Comparison of ENCODE assay signal across 8 cellular contexts in the genomic region with DNA sequence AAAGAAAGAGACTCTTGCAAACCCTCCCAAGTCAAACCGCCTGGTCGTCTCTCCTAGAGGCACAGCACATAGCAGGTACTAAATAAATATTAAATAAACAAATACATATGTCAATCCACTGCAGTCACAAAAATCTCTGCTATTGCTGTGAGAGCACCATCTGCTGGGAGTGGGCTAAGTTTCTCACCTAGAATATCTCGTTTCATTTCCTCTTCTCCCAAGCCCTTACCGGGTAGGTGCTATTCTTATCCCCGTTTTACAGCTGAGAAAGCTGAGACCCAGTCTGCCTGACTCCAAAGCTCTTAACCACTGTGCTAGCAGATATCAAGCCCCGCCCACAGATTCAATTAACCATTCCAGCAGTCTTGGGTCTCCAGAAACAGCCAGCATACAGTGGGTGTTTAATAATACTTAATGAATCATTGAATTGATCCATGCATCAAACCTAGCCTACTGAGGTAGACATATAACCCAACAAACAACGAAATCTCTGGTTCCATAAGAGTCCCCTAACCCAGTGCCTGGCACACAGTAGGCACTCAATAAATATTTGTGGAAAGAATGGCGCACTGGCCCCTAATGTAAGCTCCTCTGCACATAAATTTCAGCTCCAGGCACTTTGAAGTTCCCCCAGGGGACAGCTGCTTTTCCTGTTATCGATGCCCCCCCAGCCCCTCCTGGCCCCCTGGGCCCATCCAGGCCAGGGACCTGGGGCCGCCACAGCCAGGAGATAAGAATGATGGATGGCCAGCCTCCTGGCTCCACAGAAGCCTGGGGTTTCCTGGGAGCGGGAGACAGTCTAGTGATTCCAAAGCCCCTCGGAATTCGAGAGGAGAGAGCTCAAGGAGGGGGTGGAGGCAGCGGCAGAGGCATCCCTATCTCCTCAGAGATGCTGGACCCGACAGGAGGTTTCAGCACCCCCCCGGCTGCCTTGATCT.
DNase-seq lines count a peak whose midpoint lies in the region; ATAC-seq and TF ChIP-seq lines count a peak whose summit lies in the region.
"Had no signal": no experiment of that assay in that cellular context is flagged by ENCODE, and none has a peak within 500 bp of the region (broad histone marks: within the 10 kb centered on the region; RNA-seq: fewer than 3 reads in every experiment).

No MANE protein-coding gene starts in this region.

- H3K4me1 Mint-ChIP-seq in stimulated activated effector memory CD8-positive, alpha-beta T cell treated with anti-CD3 and anti-CD28 coated beads, Interleukin-12 subunit alpha, Interleukin-12 subunit beta, amount 100 ng/mL, for 72 hours, result no peaks in the 10 kb centered on the region

- H2AFZ ChIP-seq in neuronal stem cell (ENCODE audit: low read length), result no peak overlapping the region

- no CpG with 5 or more reads among the region's 16 CpGs for WGBS in neuronal stem cell (ENCODE audit: extremely low coverage in 2 of 2, insufficient read length in 2 of 2, insufficient replicate concordance in 1 of 2), 2 donors

- no peak overlapping the region for H3K27ac ChIP-seq in neuronal stem cell (replicated peaks; ENCODE audit: low read length)

- no peak overlapping the region for H2BK120ac ChIP-seq in neuronal stem cell (ENCODE audit: low read depth, low read length)

- ATAC-seq in GM18861 (IDR thresholded peaks at IDR 0.05; ENCODE audit: unreplicated experiment) (peak; percentile 94), HG02571 (IDR thresholded peaks at IDR 0.05; ENCODE audit: unreplicated experiment) (peak; percentile 89)
- ATAC-seq in stimulated activated effector memory CD8-positive, alpha-beta T cell treated with anti-CD3 and anti-CD28 coated beads, Interleukin-12 subunit alpha, Interleukin-12 subunit beta, amount 100 ng/mL, for 72 hours, result no peak

- no peak overlapping the region for H2BK5ac ChIP-seq in neuronal stem cell (ENCODE audit: low read length)

- peaks cover 0 to 61% (median 0%) of the 10 kb centered on the region in 3 experiments for H3K27me3 ChIP-seq in neuronal stem cell (ENCODE audit: control insufficient read depth in 3 of 3, insufficient read depth in 3 of 3, low read depth in 1 of 3, low read length in 3 of 3)

- H3K36me3 Mint-ChIP-seq in stimulated activated effector memory CD8-positive, alpha-beta T cell treated with anti-CD3 and anti-CD28 coated beads, Interleukin-12 subunit alpha, Interleukin-12 subunit beta, amount 100 ng/mL, for 72 hours, result no peaks in the 10 kb centered on the region

- H3K4me3 ChIP-seq in NB4 (ENCODE audit: low read depth, low read length) (no peak overlapping the region), neuronal stem cell (ENCODE audit: low read length in 2 of 2) (no peak overlapping the region)

- no peak overlapping the region for H3K4me2 ChIP-seq in neuronal stem cell (ENCODE audit: insufficient read depth, low read length, poor library complexity, severe bottlenecking)

- no peak overlapping the region for H3K14ac ChIP-seq in neuronal stem cell (ENCODE audit: low read length)

- H3K4me1 ChIP-seq in neuronal stem cell (ENCODE audit: control insufficient read depth in 2 of 2, insufficient read depth in 1 of 2, low read depth in 1 of 2, low read length in 2 of 2), result peaks cover 0 to 6% of the 10 kb centered on the region in 2 donors

- peak; percentile 9 for DNase-seq in NB4 (ENCODE audit: low read depth)
- DNase-seq in neuronal stem cell (ENCODE audit: low spot score), result no peak
- DNase-seq in hepatic stellate cell (ENCODE audit: low spot score), result no peak
- DNase-seq in stimulated activated naive CD4-positive, alpha-beta T cell (lab: John Stamatoyannopoulos, UW), result no peak
- DNase-seq in stimulated activated effector memory CD8-positive, alpha-beta T cell treated with anti-CD3 and anti-CD28 coated beads, Interleukin-12 subunit alpha, Interleukin-12 subunit beta, amount 100 ng/mL, for 72 hours (ENCODE audit: low spot score in 2 of 2), result no peak
- DNase-seq: central memory CD4-positive, alpha-beta T cell had no signal

- no peak overlapping the region for H2AK5ac ChIP-seq in neuronal stem cell (ENCODE audit: low read depth, low read length)

- peak; percentile 14 for TF ChIP-seq CTCF in NB4 (IDR thresholded peaks at IDR 0.05; ENCODE audit: low read depth, low read length)

- H3K4ac ChIP-seq in neuronal stem cell (ENCODE audit: low read length), result no peak overlapping the region

- H2BK15ac ChIP-seq in neuronal stem cell (ENCODE audit: low read length), result no peak overlapping the region

- no peaks in the 10 kb centered on the region for H3K79me1 ChIP-seq in neuronal stem cell (ENCODE audit: low read depth, low read length)

- no peak overlapping the region for H3K23ac ChIP-seq in neuronal stem cell (ENCODE audit: low read depth, low read length, poor library complexity)

- H3K18ac ChIP-seq in neuronal stem cell (ENCODE audit: low read length), result peak overlapping the region; percentile 23

- no peak overlapping the region for H3K4me3 Mint-ChIP-seq in stimulated activated effector memory CD8-positive, alpha-beta T cell treated with anti-CD3 and anti-CD28 coated beads, Interleukin-12 subunit alpha, Interleukin-12 subunit beta, amount 100 ng/mL, for 72 hours

- no peak overlapping the region for H4K91ac ChIP-seq in neuronal stem cell (ENCODE audit: low read depth, low read length, poor library complexity)

- no peak overlapping the region for H3K27ac Mint-ChIP-seq in stimulated activated effector memory CD8-positive, alpha-beta T cell treated with anti-CD3 and anti-CD28 coated beads, Interleukin-12 subunit alpha, Interleukin-12 subunit beta, amount 100 ng/mL, for 72 hours

- H3K9me3 ChIP-seq in neuronal stem cell (replicated peaks in 1 of 2; ENCODE audit: control insufficient read depth in 2 of 2, insufficient read depth in 1 of 2, low read depth in 1 of 2, low read length in 2 of 2), result no peaks in the 10 kb centered on the region

- no peaks in the 10 kb centered on the region for H3K36me3 ChIP-seq in neuronal stem cell (replicated peaks in 1 of 2; ENCODE audit: control insufficient read depth in 2 of 2, insufficient read depth in 2 of 2, low read length in 2 of 2)

- no peak overlapping the region for H3K9ac ChIP-seq in neuronal stem cell (ENCODE audit: low read depth, low read length, poor library complexity)

- H3K9me3 Mint-ChIP-seq in stimulated activated effector memory CD8-positive, alpha-beta T cell treated with anti-CD3 and anti-CD28 coated beads, Interleukin-12 subunit alpha, Interleukin-12 subunit beta, amount 100 ng/mL, for 72 hours, result no peaks in the 10 kb centered on the region

- no peak for TF ChIP-seq POLR2A in NB4 (IDR thresholded peaks at IDR 0.05; ENCODE audit: extremely low read depth, insufficient read length)

- no peak overlapping the region for H2BK12ac ChIP-seq in neuronal stem cell (ENCODE audit: low read length)

- no peak overlapping the region for H4K8ac ChIP-seq in neuronal stem cell (ENCODE audit: low read depth, low read length)
